8 cellular contexts compared by ENCODE assay signal in the genomic region with DNA sequence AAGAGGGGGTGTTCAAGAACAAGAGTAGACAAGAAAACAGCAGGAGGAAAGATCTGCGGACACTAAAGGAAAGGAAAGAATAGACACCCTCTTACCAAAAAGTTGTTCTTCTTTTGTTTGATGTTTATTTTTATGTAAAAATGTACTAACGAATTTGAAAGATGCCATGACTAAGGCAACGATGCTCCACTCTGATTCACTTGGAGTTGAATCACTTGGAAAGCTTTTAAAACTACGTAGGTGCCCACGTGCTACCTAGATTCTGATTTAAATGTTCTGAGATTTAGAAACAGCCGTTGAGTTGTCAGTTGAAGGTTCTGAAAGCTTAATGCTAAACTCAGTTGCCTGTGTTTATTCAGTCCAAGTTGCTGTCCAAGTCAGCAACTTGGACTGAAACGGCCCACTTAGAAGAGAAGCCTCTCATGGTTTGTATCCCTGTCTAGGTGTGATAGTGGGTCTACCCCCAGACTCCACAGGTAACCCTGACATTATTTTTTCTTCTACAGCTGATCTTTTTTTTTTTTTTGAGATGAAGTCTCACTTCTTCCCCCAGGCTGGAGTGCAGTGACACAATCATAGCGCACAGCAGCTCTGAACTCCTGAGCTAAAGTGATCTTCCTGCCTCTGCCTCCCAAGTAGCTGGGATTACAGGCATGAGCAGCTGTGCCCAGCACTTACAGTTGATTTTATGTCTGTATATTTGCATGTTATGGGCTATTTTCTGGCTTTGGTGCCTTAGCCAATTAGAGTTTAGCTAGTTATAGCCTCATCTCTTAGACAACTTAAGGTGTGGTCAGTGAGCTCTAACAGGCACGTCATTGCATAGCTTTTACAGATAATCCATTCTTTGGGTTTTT. TPM values are rescaled to one million over a fixed set of nuclear protein-coding genes. Genes with fewer than 3 reads are reported as not detected.
DNase-seq lines count a peak whose midpoint lies in the region; ATAC-seq, FAIRE-seq and TF ChIP-seq lines count a peak whose summit lies in the region.

No MANE protein-coding gene starts in this region.

- dilution Hi-C loops in endothelial cell of umbilical vein (cut with MboI; ENCODE audit: extremely low pct_ligation_motif_present, low sequenced_read_pairs): no loop called here

- POLR2A ChIA-PET in endothelial cell of umbilical vein (lab: Charles Lee): interaction anchor here (0.6 to 1.0 kb wide), 3 partner anchors 14 to 38 kb away, joined by 3 to 4 read pairs (median 4); partner anchors contain the start of gene METTL13

- peak; percentile 95 for DNase-seq in GM23248
- DNase-seq in T-helper 17 cell: no peak
- peak; percentile 56 for DNase-seq in endothelial cell of umbilical vein (ENCODE audit: low read depth, low spot score)
- peak; percentile 72 for DNase-seq in myocyte (ENCODE audit: low read depth)
- no peak for DNase-seq in GM13976 (ENCODE audit: low spot score)
- DNase-seq in NCI-H748 (lab: John Stamatoyannopoulos, UW; ENCODE audit: unreplicated experiment): no peak
- no peak for DNase-seq in activated effector memory CD4-positive, alpha-beta T cell treated with Interleukin-2 at 50 U/mL for 16 hours

- peaks cover 7% of the 10 kb centered on the region for H3K36me3 Mint-ChIP-seq in T-helper 17 cell (ENCODE audit: low read depth)

- peak overlapping the region; percentile 99 for H3K4me3 Mint-ChIP-seq in T-helper 17 cell

- H2AFZ ChIP-seq in GM23248 (peak overlapping the region; percentile 95), endothelial cell of umbilical vein (ENCODE audit: low read depth, low read length) (peak overlapping the region; percentile 82)

- H3K9me1 ChIP-seq in endothelial cell of umbilical vein (replicated peaks; ENCODE audit: control insufficient read depth, extremely low read depth, insufficient read depth, low read length): no peaks in the 10 kb centered on the region

- BruUV-seq in endothelial cell of umbilical vein (replicated peaks; lab: Mats Ljungman, UMichigan): no TSS peak

- H3K27ac ChIP-seq in 22Rv1 (peak overlapping the region; percentile 98), GM23248 (peak overlapping the region; percentile 98), endothelial cell of umbilical vein (ENCODE audit: insufficient read depth, low read depth, low read length) (peak overlapping the region; percentile 57)

- no peak for TF ChIP-seq POLR2A in endothelial cell of umbilical vein (IDR thresholded peaks at IDR 0.05; ENCODE audit: low read depth, low read length)

- H3K36me3 ChIP-seq in GM23248 (ENCODE audit: low read depth): no peaks in the 10 kb centered on the region
- no peaks in the 10 kb centered on the region for H3K36me3 ChIP-seq in endothelial cell of umbilical vein (ENCODE audit: control insufficient read depth in 2 of 2, extremely low read depth in 1 of 2, insufficient read depth in 2 of 2, low read length in 2 of 2)

- H3K4me3 ChIP-seq in GM23248 (peak overlapping the region; percentile 96), endothelial cell of umbilical vein (replicated peaks in 1 of 3; ENCODE audit: insufficient read depth in 1 of 3, low read depth in 1 of 3, low read length in 3 of 3) (peak overlapping the region; percentile 59 to 83 (median 81))

- CTCF ChIA-PET in endothelial cell of umbilical vein (lab: Charles Lee): interaction anchor here (1.6 to 4.3 kb wide), 5 partner anchors 26 to 98 kb away, joined by 4 to 22 read pairs (median 8); partner anchors contain the start of gene METTL13

- H3K4me1 ChIP-seq in GM23248 (ENCODE audit: insufficient read depth) (peaks cover 34% of the 10 kb centered on the region), endothelial cell of umbilical vein (ENCODE audit: control insufficient read depth, extremely low read depth, insufficient read depth, low read length) (peaks cover 31% of the 10 kb centered on the region)

- peak overlapping the region; percentile 99 for H3K27ac Mint-ChIP-seq in T-helper 17 cell

- ATAC-seq in T-helper 17 cell: no peak

- peaks cover 35% of the 10 kb centered on the region for H3K79me2 ChIP-seq in GM23248 (ENCODE audit: insufficient read depth)
- H3K79me2 ChIP-seq in endothelial cell of umbilical vein (ENCODE audit: control insufficient read depth, insufficient read depth, low read length): peaks cover 13% of the 10 kb centered on the region

- intact Hi-C loops in endothelial cell of umbilical vein (cut with micrococcal nuclease): no loop called here

- H3K9me3 ChIP-seq in GM23248 (ENCODE audit: low read depth): no peaks in the 10 kb centered on the region
- H3K9me3 ChIP-seq in T-helper 17 cell (ENCODE audit: control insufficient read depth, low read length, poor library complexity, severe bottlenecking): no peaks in the 10 kb centered on the region
- no peaks in the 10 kb centered on the region for H3K9me3 ChIP-seq in endothelial cell of umbilical vein (replicated peaks; ENCODE audit: control insufficient read depth, insufficient read depth, low read length)

- H3K9ac ChIP-seq in GM23248 (peak overlapping the region; percentile 92), endothelial cell of umbilical vein (replicated peaks; ENCODE audit: extremely low read depth, insufficient read depth, low read length) (peak overlapping the region; percentile 75)

- H3K27me3 Mint-ChIP-seq in T-helper 17 cell: no peaks in the 10 kb centered on the region

- H3K9me2 ChIP-seq in GM23248 (ENCODE audit: insufficient read depth): no peaks in the 10 kb centered on the region

- WGBS in GM23248 (ENCODE audit: low coverage in 1 of 2, low lambda C conversion rate in 2 of 2, missing lambda C conversion rate in 2 of 2), 2 experiments: 14 to 17% methylated on average over 9 of the region's 9 CpGs

- no peak for FAIRE-seq in endothelial cell of umbilical vein (lab: Jason Lieb, UNC)

- H3K27me3 ChIP-seq in GM23248 (replicated peaks; ENCODE audit: insufficient read depth) (no peaks in the 10 kb centered on the region), endothelial cell of umbilical vein (ENCODE audit: control insufficient read depth in 2 of 2, insufficient read depth in 2 of 2, low read length in 2 of 2) (no peaks in the 10 kb centered on the region)

- in situ Hi-C loops in GM23248 (cut with MboI) (no loop called here), GM13976 (cut with MboI; ENCODE audit: low sequenced_read_pairs, unreplicated experiment) (no loop called here)

- peaks cover 37% of the 10 kb centered on the region for H3F3A ChIP-seq in GM23248 (ENCODE audit: insufficient read depth)

- H3K4me2 ChIP-seq in GM23248 (ENCODE audit: unreplicated experiment) (peak overlapping the region; percentile 99), endothelial cell of umbilical vein (ENCODE audit: insufficient read depth, low read length) (peak overlapping the region; percentile 88)

- peaks cover 45% of the 10 kb centered on the region for H3K4me1 Mint-ChIP-seq in T-helper 17 cell

- no peak for TF ChIP-seq CTCF in 22Rv1 (IDR thresholded peaks at IDR 0.05)
- TF ChIP-seq CTCF in endothelial cell of umbilical vein (IDR thresholded peaks at IDR 0.05; ENCODE audit: extremely low read depth in 1 of 2, insufficient read depth in 1 of 2, low read depth in 1 of 2, low read length in 2 of 2): no peak
- no peak for TF ChIP-seq CTCF in GM13976 (IDR thresholded peaks at IDR 0.05; ENCODE audit: borderline replicate concordance, control extremely low read depth, extremely low read depth, insufficient read depth, missing control alignments)

- no peaks in the 10 kb centered on the region for H4K20me1 ChIP-seq in GM23248 (ENCODE audit: insufficient read depth)
- H4K20me1 ChIP-seq in endothelial cell of umbilical vein (replicated peaks; ENCODE audit: control insufficient read depth, extremely low read depth, insufficient read depth, low read length): no peaks in the 10 kb centered on the region

TF ChIP-seq in endothelial cell of umbilical vein, 7 proteins besides CTCF, POLR2A, EP300 and RAD21:
- TF ChIP-seq FOS (IDR thresholded peaks at IDR 0.05; ENCODE audit: borderline replicate concordance, insufficient read depth, low read length) (no peak), GATA2 (IDR thresholded peaks at IDR 0.05; ENCODE audit: insufficient read depth, insufficient read length, low read depth, low read length) (no peak), MYC (IDR thresholded peaks at IDR 0.05; ENCODE audit: low read depth, low read length) (no peak)
TF ChIP-seq in endothelial cell of umbilical vein: peak in this region for 0.

RNA-seq across cellular contexts. Expression of gene VAMP4, which starts 1.4 kb away (rescaled TPM):
- total RNA-seq in GM23248 (2014; rRNA removed; shearing (Covaris generic)): 7.3 and 11.3 TPM in 2 replicates
- polyA plus RNA-seq in GM23248 (2016; fragmentation: Nextera tagmentation; extraction: Ambion mirVana) (21.2 and 24.1 TPM in 2 replicates), endothelial cell of umbilical vein (1.6 and 2.1 TPM in 2 replicates)
- total RNA-seq in T-helper 17 cell (10 to 100 TPM; 19.7 to 21.6 TPM), endothelial cell of umbilical vein (10.1 and 10.4 TPM in 2 replicates), myocyte (4.1 and 9.7 TPM in 2 replicates)
- polyA plus RNA-seq in endothelial cell of umbilical vein (2011; cell fraction: cytosol; rRNA removed): 3.2 and 3.3 TPM in 2 replicates
- polyA plus RNA-seq in endothelial cell of umbilical vein (2011; cell fraction: nucleus; rRNA removed): 6.6 and 9.8 TPM in 2 replicates
- polyA plus RNA-seq in endothelial cell of umbilical vein (2012): 5.8 and 7.0 TPM in 2 replicates
- polyA minus RNA-seq in endothelial cell of umbilical vein: 1.2 and 2.1 TPM in 2 replicates
- 4.8 TPM for polyA minus RNA-seq in endothelial cell of umbilical vein (2011; cell fraction: cytosol; rRNA and poly(A)+ RNA removed)
- 2.0 and 5.0 TPM in 2 replicates for polyA minus RNA-seq in endothelial cell of umbilical vein (2011; cell fraction: nucleus; rRNA and poly(A)+ RNA removed)
- 8.0 TPM for polyA plus RNA-seq in myocyte (2012)

RNA-seq across cellular contexts. Expression of gene METTL13, which starts 38.2 kb away (rescaled TPM):
- 19.6 and 22.0 TPM in 2 replicates for total RNA-seq in GM23248 (2014; rRNA removed; shearing (Covaris generic))
- polyA plus RNA-seq in GM23248 (2016; fragmentation: Nextera tagmentation; extraction: Ambion mirVana) (17.8 and 18.8 TPM in 2 replicates), endothelial cell of umbilical vein (21.0 and 21.2 TPM in 2 replicates)
- total RNA-seq in T-helper 17 cell (10 to 100 TPM; 13.0 to 13.4 TPM), endothelial cell of umbilical vein (26.5 and 29.7 TPM in 2 replicates), myocyte (19.5 and 21.3 TPM in 2 replicates)
- polyA plus RNA-seq in endothelial cell of umbilical vein (2011; cell fraction: cytosol; rRNA removed): 24.9 and 31.0 TPM in 2 replicates
- polyA plus RNA-seq in endothelial cell of umbilical vein (2011; cell fraction: nucleus; rRNA removed): 16.6 and 19.3 TPM in 2 replicates
- 24.1 and 30.7 TPM in 2 replicates for polyA plus RNA-seq in endothelial cell of umbilical vein (2012)
- polyA minus RNA-seq in endothelial cell of umbilical vein: 28.3 and 29.7 TPM in 2 replicates
- 26.8 TPM for polyA minus RNA-seq in endothelial cell of umbilical vein (2011; cell fraction: cytosol; rRNA and poly(A)+ RNA removed)
- polyA minus RNA-seq in endothelial cell of umbilical vein (2011; cell fraction: nucleus; rRNA and poly(A)+ RNA removed): 8.8 TPM in 2 replicates
- polyA plus RNA-seq in myocyte (2012): 26.9 TPM

Comparison
In these comparisons a context has a peak if more than half of its experiments do, and no peak if none do; other contexts are left out.
1. DNase-seq: peak in GM23248 (single experiment), endothelial cell of umbilical vein (single experiment) and myocyte (single experiment); none in T-helper 17 cell (0 of 3), GM13976 (single experiment), NCI-H748 (single experiment) and activated effector memory CD4-positive, alpha-beta T cell treated with Interleukin-2 at 50 U/mL for 16 hours (single experiment).
2. Peak in every context shown above with its lines, with median percentiles within 50 percentile points of each other: H3K27ac ChIP-seq.